ENCODE assay signal across 30 cellular contexts in the genomic region with DNA sequence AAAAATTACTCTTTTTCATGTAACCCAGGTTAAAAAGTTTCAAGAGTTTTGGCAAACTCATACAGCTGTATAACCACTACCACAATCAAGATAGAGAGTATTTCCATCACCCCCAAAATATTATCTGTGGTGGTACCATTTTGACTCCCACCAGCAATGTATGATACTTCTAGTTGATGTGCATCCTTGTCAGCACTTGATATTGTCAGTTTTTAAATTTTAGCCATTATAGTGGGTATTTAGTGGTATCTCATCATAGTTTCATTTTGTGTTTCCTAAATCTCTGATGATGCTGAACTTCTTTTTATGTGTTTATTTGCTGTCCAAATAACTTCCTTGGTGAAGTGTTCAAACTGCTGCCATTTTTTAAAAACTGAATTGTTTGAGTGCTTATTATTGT. TPM values are rescaled to one million over a fixed set of nuclear protein-coding genes. Genes with fewer than 3 reads are reported as not detected.
"Had no signal": no experiment of that assay in that cellular context is flagged by ENCODE, and none has a peak within 500 bp of the region (broad histone marks: within the 10 kb centered on the region; RNA-seq: fewer than 3 reads in every experiment).

No MANE protein-coding gene starts in this region.

- FAIRE-seq: bronchial epithelial cell, TTC549 had no signal

- H3K27me3 ChIP-seq: ascending aorta, cardiac muscle cell had no signal

- H3K4me3 ChIP-seq: ascending aorta, cardiac muscle cell had no signal

- DNase-seq: activated B cell treated with CpG ODN at 0.5 μM for 24 hours; activated CD4-positive, alpha-beta memory T cell treated with anti-CD3 and anti-CD28 coated beads, Interleukin-2, amount 10 ng/mL, durations not matched to agents 7 days and 5 days; activated CD4-positive, alpha-beta T cell treated with anti-CD3 and anti-CD28 coated beads for 1 hour; activated CD4-positive, alpha-beta T cell treated with anti-CD3 and anti-CD28 coated beads for 36 hours; activated CD4-positive, alpha-beta T cell treated with anti-CD3 and anti-CD28 coated beads for 48 hours; activated CD4-positive, alpha-beta T cell treated with anti-CD3 and anti-CD28 coated beads, Interleukin-2, amount 10 ng/mL, durations not matched to agents 7 days and 5 days; activated CD4-positive, alpha-beta T cell treated with anti-CD3 and anti-CD28 coated beads, Interleukin-2, amount 50 U/mL, for 48 hours; activated CD8-positive, alpha-beta memory T cell treated with anti-CD3 and anti-CD28 coated beads for 24 hours; activated CD8-positive, alpha-beta memory T cell treated with anti-CD3 and anti-CD28 coated beads, Interleukin-2, amount 10 ng/mL, durations not matched to agents 7 days and 5 days; activated CD8-positive, alpha-beta memory T cell treated with anti-CD3 and anti-CD28 coated beads, Interleukin-2, amount 50 U/mL, for 48 hours; activated CD8-positive, alpha-beta T cell treated with anti-CD3 and anti-CD28 coated beads, Interleukin-2, amount 10 ng/mL, durations not matched to agents 7 days and 5 days; activated effector memory CD4-positive, alpha-beta T cell treated with Interleukin-2 at 50 U/mL for 16 hours; activated gamma-delta T cell; activated naive CD4-positive, alpha-beta T cell treated with anti-CD3 and anti-CD28 coated beads, Interleukin-2, amount 10 ng/mL, durations not matched to agents 7 days and 5 days; activated naive CD4-positive, alpha-beta T cell treated with Interleukin-2 at 50 U/mL for 16 hours; activated naive CD8-positive, alpha-beta T cell treated with anti-CD3 and anti-CD28 coated beads, Interleukin-2, amount 10 ng/mL, durations not matched to agents 7 days and 5 days; activated naive CD8-positive, alpha-beta T cell treated with anti-CD3 and anti-CD28 coated beads, Interleukin-2, amount 50 U/mL, for 24 hours; activated T-cell treated with anti-CD3 and anti-CD28 coated beads, Interleukin-2, amount 50 U/mL, for 24 hours; activated T-cell treated with anti-CD3 and anti-CD28 coated beads, Interleukin-2, amount 50 U/mL, for 48 hours; amygdala; anterior cingulate cortex; caudate nucleus; cerebellar nuclear complex; T-helper 2 cell; T-helper 9 cell had no signal

- H3K4me1 ChIP-seq: ascending aorta had no signal

- ATAC-seq: activated CD4-positive, alpha-beta T cell treated with anti-CD3 and anti-CD28 coated beads for 36 hours; activated CD8-positive, alpha-beta memory T cell treated with anti-CD3 and anti-CD28 coated beads, Interleukin-2, amount 10 ng/mL, durations not matched to agents 7 days and 5 days; activated CD8-positive, alpha-beta T cell treated with anti-CD3 and anti-CD28 coated beads, Interleukin-2, amount 10 ng/mL, durations not matched to agents 7 days and 5 days; activated naive CD8-positive, alpha-beta T cell treated with anti-CD3 and anti-CD28 coated beads, Interleukin-2, amount 50 U/mL, for 24 hours had no signal

- H3K36me3 ChIP-seq: ascending aorta, cardiac muscle cell had no signal

- H3K27ac ChIP-seq: ascending aorta, cardiac muscle cell, VCaP had no signal

RNA-seq across cellular contexts. Expression of gene CTDSPL, which starts 14.6 kb away (rescaled TPM):
- total RNA-seq: activated B cell treated with CpG ODN at 0.5 μM for 24 hours had no signal
